Comparison of ENCODE assay signal across 8 cellular contexts in the genomic region with DNA sequence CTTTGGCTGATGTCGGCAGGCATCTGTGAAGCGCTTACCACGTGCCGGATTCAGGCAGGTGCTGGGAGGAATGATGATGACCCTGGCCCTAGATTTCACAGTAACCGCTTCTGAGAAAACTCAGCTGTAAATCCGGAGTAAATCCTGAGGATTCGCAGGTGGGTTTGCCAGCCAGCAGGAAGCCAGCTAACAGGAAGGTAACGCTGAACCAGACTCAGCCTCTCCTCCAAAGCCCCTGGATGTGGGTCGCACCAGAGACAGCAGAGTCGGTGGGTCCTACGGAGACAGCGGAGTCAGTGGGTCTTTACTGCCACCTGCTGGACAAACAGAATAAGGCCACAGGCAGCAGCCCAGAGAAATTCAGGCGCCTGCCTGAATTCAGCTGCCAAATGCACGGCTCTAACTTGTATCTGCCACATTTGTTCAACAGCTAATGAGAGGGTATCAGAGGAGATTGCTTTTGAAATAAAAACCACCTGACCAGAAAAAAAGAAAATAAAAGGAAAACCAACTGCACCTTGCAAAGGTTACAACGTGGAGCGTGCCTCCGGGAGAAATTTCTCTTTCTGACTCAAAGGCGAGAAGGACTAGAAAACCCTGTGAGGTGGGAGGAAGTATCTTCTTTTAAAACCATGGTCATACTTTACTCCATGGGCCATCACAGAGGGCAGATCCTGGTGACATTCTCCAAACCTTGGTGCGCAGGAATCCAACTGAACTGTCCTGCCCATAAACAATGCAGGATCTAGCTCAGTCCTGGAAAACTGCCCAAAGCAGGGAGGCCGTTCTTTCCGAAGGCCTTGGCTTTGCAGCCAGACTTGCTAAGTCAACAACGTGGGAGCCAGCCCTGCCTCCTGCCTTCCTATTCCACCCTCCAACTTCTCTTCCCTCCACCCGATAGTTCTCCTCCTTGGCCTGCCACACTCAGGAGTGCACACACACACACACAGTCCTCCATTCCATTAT. TPM values are rescaled to one million over a fixed set of nuclear protein-coding genes. Genes with fewer than 3 reads are reported as not detected.
A peak's percentile ranks its signal among the peaks of the same experiment; 100 is the strongest.
DNase-seq lines count a peak whose midpoint lies in the region; ATAC-seq, FAIRE-seq and TF ChIP-seq lines count a peak whose summit lies in the region.

No MANE protein-coding gene starts in this region.

- CTCF ChIA-PET in AG04450 (lab: Charles Lee), result interaction anchor here (0.6 to 3.3 kb wide), 49 partner anchors 10 to 482 kb away, joined by 3 to 86 read pairs (median 4); partner anchors contain the start of genes COPRS and UTP6
- CTCF ChIA-PET in activated CD4-positive, alpha-beta T cell treated with anti-CD3 and anti-CD28 coated beads, Interleukin-2, amount 10 ng/mL, durations not matched to agents 7 days and 5 days (lab: Charles Lee), result interaction anchor here (0.6 to 2.0 kb wide), 12 partner anchors 8 to 768 kb away, joined by 3 to 10 read pairs (median 4); no protein-coding TSS in a partner anchor
- CTCF ChIA-PET in HepG2 (lab: Yijun Ruan, JAX; ENCODE audit: low intra/inter-chr PET ratio, low total read pairs), result interaction anchor here (0.7 to 2.9 kb wide), 6 partner anchors 284 to 454 kb away, joined by 3 to 34 read pairs (median 4); no protein-coding TSS in a partner anchor

- TF ChIP-seq RAD21 in HepG2 (CRISPR knock-in tag; IDR thresholded peaks at IDR 0.05), result peak; percentile 98

- no TSS peak for BruUV-seq in HepG2 (replicated peaks; lab: Mats Ljungman, UMichigan)

- peak; percentile 60 for DNase-seq in AG04450 (ENCODE audit: low read depth, low spot score)
- DNase-seq in H4 (ENCODE audit: low spot score), result peak; percentile 62
- DNase-seq in NCI-H510A treated with DMSO at 0.1 percent for 48 hours (lab: John Stamatoyannopoulos, UW), result peak; percentile 77
- peak; percentile 77 for DNase-seq in activated CD4-positive, alpha-beta T cell treated with anti-CD3 and anti-CD28 coated beads, Interleukin-2, amount 10 ng/mL, durations not matched to agents 7 days and 5 days
- DNase-seq in dermis microvascular lymphatic vessel endothelial cell (ENCODE audit: low read depth in 2 of 2), result peak; percentile 76 to 88
- DNase-seq in HepG2 (ENCODE audit: low spot score), result peak; percentile 62
- DNase-seq in stimulated activated CD4-positive, alpha-beta T cell treated with anti-CD3 and anti-CD28 coated beads, Interleukin-2, amount 100 ng/mL, for 48 hours, result peak; percentile 58 to 64

- no peaks in the 10 kb centered on the region for H4K20me1 ChIP-seq in HepG2 (ENCODE audit: insufficient read depth, low read length)

- no peaks in the 10 kb centered on the region for H3K36me3 ChIP-seq in HepG2 (replicated peaks in 1 of 2; ENCODE audit: control insufficient read depth in 1 of 2, insufficient read depth in 2 of 2, low read length in 2 of 2)

- no peaks in the 10 kb centered on the region for H3K9me3 Mint-ChIP-seq in activated CD4-positive, alpha-beta T cell treated with anti-CD3 and anti-CD28 coated beads, Interleukin-2, amount 10 ng/mL, durations not matched to agents 7 days and 5 days

- H3K27ac Mint-ChIP-seq in activated CD4-positive, alpha-beta T cell treated with anti-CD3 and anti-CD28 coated beads, Interleukin-2, amount 10 ng/mL, durations not matched to agents 7 days and 5 days, result no peak overlapping the region

- H3K4me3 ChIP-seq in AG04450 (ENCODE audit: low read depth, low read length), result peak overlapping the region; percentile 39; the same call in 1 of the 2 replicates
- H3K4me3 ChIP-seq in HepG2 (replicated peaks in 1 of 3; ENCODE audit: insufficient read depth in 1 of 3, low read depth in 2 of 3, low read length in 3 of 3), result peak overlapping the region; percentile 23 to 45 (median 25); a peak in 5 of 6 replicates

- H3K4me1 ChIP-seq in HepG2 (ENCODE audit: insufficient read depth, low read length), result peaks cover 34% of the 10 kb centered on the region

- no peak overlapping the region for H3K4me3 Mint-ChIP-seq in activated CD4-positive, alpha-beta T cell treated with anti-CD3 and anti-CD28 coated beads, Interleukin-2, amount 10 ng/mL, durations not matched to agents 7 days and 5 days

- H3K27me3 ChIP-seq in AG04450 (ENCODE audit: control insufficient read depth, insufficient read depth, low read length) (no peaks in the 10 kb centered on the region), HepG2 (ENCODE audit: control insufficient read depth in 1 of 2, insufficient read depth in 2 of 2, low read length in 2 of 2) (no peaks in the 10 kb centered on the region)

- H3K79me2 ChIP-seq in HepG2 (ENCODE audit: insufficient read depth, low read length), result no peaks in the 10 kb centered on the region

- no peaks in the 10 kb centered on the region for H3K4me1 Mint-ChIP-seq in activated CD4-positive, alpha-beta T cell treated with anti-CD3 and anti-CD28 coated beads, Interleukin-2, amount 10 ng/mL, durations not matched to agents 7 days and 5 days

- FAIRE-seq in HepG2 (lab: Jason Lieb, UNC), result peak; percentile 83

- TF ChIP-seq EP300 in HepG2 (IDR thresholded peaks at IDR 0.05; ENCODE audit: low read depth in 2 of 2, low read length in 2 of 2) (no peak), HepG2 (CRISPR knock-in tag; IDR thresholded peaks at IDR 0.05; ENCODE audit: borderline replicate concordance) (no peak)

- intact Hi-C loops in HepG2 (cut with micrococcal nuclease; ENCODE audit: unreplicated experiment), result loop anchor here (1.0 to 5.0 kb wide), 3 partner anchors 39 to 405 kb away; no protein-coding TSS in a partner anchor

- TF ChIP-seq CTCF in AG04450 (IDR thresholded peaks at IDR 0.05; ENCODE audit: low read depth, low read length) (peak; percentile 97), HepG2 (CRISPR knock-in tag; IDR thresholded peaks at IDR 0.05) (peak; percentile 95)

- H3K4me2 ChIP-seq in HepG2 (ENCODE audit: low read depth, low read length), result peak overlapping the region; percentile 85

- TF ChIP-seq POLR2A in HepG2 (IDR thresholded peaks at IDR 0.05; ENCODE audit: insufficient read depth in 1 of 2, low read depth in 2 of 2, low read length in 2 of 2), result no peak

- H3K9me3 ChIP-seq in AG04450 (ENCODE audit: control insufficient read depth, insufficient read depth, low read length) (peaks cover 3% of the 10 kb centered on the region; the same call in 1 of the 2 replicates), HepG2 (ENCODE audit: low read length) (no peaks in the 10 kb centered on the region)

- in situ Hi-C loops in HepG2 (cut with HindIII; ENCODE audit: extremely low pct_ligation_motif_present, low pct_unique_long_range_greater_than_20kb), result loop anchor here (5.0 to 10.0 kb wide), 3 partner anchors 138 to 408 kb away; no protein-coding TSS in a partner anchor

- WGBS in HepG2 (ENCODE audit: low lambda C conversion rate), result 3% methylated on average over 21 of the region's 23 CpGs

- ATAC-seq in HepG2, result peak; percentile 96
- ATAC-seq in GM21526 (IDR thresholded peaks at IDR 0.05; ENCODE audit: low FRiP score, unreplicated experiment), result no peak

- peak overlapping the region; percentile 56 for H2AFZ ChIP-seq in HepG2 (ENCODE audit: low read length)

- H3K36me3 Mint-ChIP-seq in activated CD4-positive, alpha-beta T cell treated with anti-CD3 and anti-CD28 coated beads, Interleukin-2, amount 10 ng/mL, durations not matched to agents 7 days and 5 days (ENCODE audit: low read depth), result no peaks in the 10 kb centered on the region

- no peak overlapping the region for H3K9ac ChIP-seq in HepG2 (ENCODE audit: insufficient read depth, low read depth, low read length)

- H3K27ac ChIP-seq in AG04450 (ENCODE audit: low read depth, low read length) (peak overlapping the region; percentile 73), HepG2 (ENCODE audit: extremely low read length, insufficient read depth, low read length) (no peak overlapping the region)

- POLR2A ChIA-PET in AG04450 (lab: Yijun Ruan, JAX), result interaction anchor here (0.6 to 2.1 kb wide), 3 partner anchors 92 to 360 kb away, joined by 6 to 9 read pairs (median 6); no protein-coding TSS in a partner anchor
- POLR2A ChIA-PET in activated CD4-positive, alpha-beta T cell treated with anti-CD3 and anti-CD28 coated beads, Interleukin-2, amount 10 ng/mL, durations not matched to agents 7 days and 5 days (lab: Charles Lee), result no interaction called here
- POLR2A ChIA-PET in HepG2 (lab: Yijun Ruan, JAX), result interaction anchor here (1.0 to 2.1 kb wide), 3 partner anchors 59 to 293 kb away, joined by 3 to 5 read pairs (median 3); partner anchors contain the start of gene UTP6

- peaks cover 9% of the 10 kb centered on the region for H3K27me3 Mint-ChIP-seq in activated CD4-positive, alpha-beta T cell treated with anti-CD3 and anti-CD28 coated beads, Interleukin-2, amount 10 ng/mL, durations not matched to agents 7 days and 5 days

RNA-seq across cellular contexts. Expression of gene COPRS, which starts 16.3 kb away (rescaled TPM):
- polyA plus RNA-seq in AG04450 (2011; rRNA removed) (55.2 and 61.1 TPM in 2 replicates), HepG2 (2011; rRNA removed) (19.5 and 22.7 TPM in 2 replicates)
- polyA minus RNA-seq in AG04450 (2011; rRNA and poly(A)+ RNA removed), result 31.3 and 31.6 TPM in 2 replicates
- 137 and 156 TPM in 2 replicates for total RNA-seq in H4 (2014; rRNA removed; shearing (Covaris generic))
- 10 to 100 TPM; 15.7 to 16.9 TPM for total RNA-seq in activated CD4-positive, alpha-beta T cell treated with anti-CD3 and anti-CD28 coated beads, Interleukin-2, amount 10 ng/mL, durations not matched to agents 7 days and 5 days
- total RNA-seq in dermis microvascular lymphatic vessel endothelial cell (58.9 and 60.1 TPM in 2 replicates), HepG2 (2016; rRNA removed; fragmentation: Illumina TruSeq; extraction: Trizol) (93.8 and 98.3 TPM in 2 replicates)
- total RNA-seq in HepG2 (2016; cell fraction: cytosol; rRNA removed; fragmentation: Illumina TruSeq; extraction: Trizol; ENCODE audit: low read depth), result 118 and 126 TPM in 2 replicates
- total RNA-seq in HepG2 (2016; cell fraction: insoluble cytoplasmic fraction; rRNA removed; fragmentation: Illumina TruSeq; extraction: Trizol), result 95.1 and 104 TPM in 2 replicates
- 137 and 150 TPM in 2 replicates for total RNA-seq in HepG2 (2016; cell fraction: membrane; rRNA removed; fragmentation: Illumina TruSeq; extraction: Trizol)
- total RNA-seq in HepG2 (2016; cell fraction: nucleus; rRNA removed; fragmentation: Illumina TruSeq; extraction: Trizol), result 31.9 and 32.6 TPM in 2 replicates
- 26.8 and 28.8 TPM in 2 replicates for polyA plus RNA-seq in HepG2 (2011; cell fraction: cytosol; rRNA removed)
- polyA plus RNA-seq in HepG2 (2011; cell fraction: nucleus; rRNA removed), result 7.9 and 9.7 TPM in 2 replicates
- polyA plus RNA-seq in HepG2 (2012), result 30.5 and 39.3 TPM in 2 replicates
- 114 and 127 TPM in 2 replicates for polyA plus RNA-seq in HepG2 (2016; cell fraction: cytosol; fragmentation: Illumina TruSeq; extraction: Trizol; ENCODE audit: low read depth)
- 98.1 and 98.9 TPM in 2 replicates for polyA plus RNA-seq in HepG2 (2016; cell fraction: insoluble cytoplasmic fraction; fragmentation: Illumina TruSeq; extraction: Trizol; ENCODE audit: low read depth)
- 120 and 125 TPM in 2 replicates for polyA plus RNA-seq in HepG2 (2016; cell fraction: membrane; fragmentation: Illumina TruSeq; extraction: Trizol; ENCODE audit: low read depth)
- polyA plus RNA-seq in HepG2 (2016; cell fraction: nucleus; fragmentation: Illumina TruSeq; extraction: Trizol; ENCODE audit: insufficient read depth, low read depth), result 56.8 and 64.5 TPM in 2 replicates
- 14.1 and 34.1 TPM in 2 replicates for polyA minus RNA-seq in HepG2 (2011; rRNA and poly(A)+ RNA removed; ENCODE audit: low replicate concordance)
- 10.8 and 11.9 TPM in 2 replicates for polyA minus RNA-seq in HepG2 (2011; cell fraction: cytosol; rRNA and poly(A)+ RNA removed)
- polyA minus RNA-seq in HepG2 (2011; cell fraction: nucleus; rRNA and poly(A)+ RNA removed), result 4.9 and 5.5 TPM in 2 replicates

RNA-seq across cellular contexts. Expression of gene UTP6, which starts 58.8 kb away (rescaled TPM):
- polyA plus RNA-seq in AG04450 (2011; rRNA removed) (33.3 and 44.4 TPM in 2 replicates), HepG2 (2011; rRNA removed) (19.6 and 27.3 TPM in 2 replicates)
- 9.4 and 15.0 TPM in 2 replicates for polyA minus RNA-seq in AG04450 (2011; rRNA and poly(A)+ RNA removed)
- 36.5 and 48.2 TPM in 2 replicates for total RNA-seq in H4 (2014; rRNA removed; shearing (Covaris generic))
- total RNA-seq in activated CD4-positive, alpha-beta T cell treated with anti-CD3 and anti-CD28 coated beads, Interleukin-2, amount 10 ng/mL, durations not matched to agents 7 days and 5 days, result 10 to 100 TPM; 67.9 to 73.7 TPM
- total RNA-seq in dermis microvascular lymphatic vessel endothelial cell (16.9 and 18.7 TPM in 2 replicates), HepG2 (2016; rRNA removed; fragmentation: Illumina TruSeq; extraction: Trizol) (93.7 and 162 TPM in 2 replicates)
- total RNA-seq in HepG2 (2016; cell fraction: cytosol; rRNA removed; fragmentation: Illumina TruSeq; extraction: Trizol; ENCODE audit: low read depth), result 9.1 and 11.1 TPM in 2 replicates
- total RNA-seq in HepG2 (2016; cell fraction: insoluble cytoplasmic fraction; rRNA removed; fragmentation: Illumina TruSeq; extraction: Trizol), result 99.4 and 154 TPM in 2 replicates
- 18.3 and 28.4 TPM in 2 replicates for total RNA-seq in HepG2 (2016; cell fraction: membrane; rRNA removed; fragmentation: Illumina TruSeq; extraction: Trizol)
- total RNA-seq in HepG2 (2016; cell fraction: nucleus; rRNA removed; fragmentation: Illumina TruSeq; extraction: Trizol), result 53.4 and 68.3 TPM in 2 replicates
- polyA plus RNA-seq in HepG2 (2011; cell fraction: cytosol; rRNA removed), result 5.3 and 10.8 TPM in 2 replicates
- polyA plus RNA-seq in HepG2 (2011; cell fraction: nucleus; rRNA removed), result 10.4 and 19.6 TPM in 2 replicates
- polyA plus RNA-seq in HepG2 (2012), result 55.1 and 58.2 TPM in 2 replicates
- 10.9 and 11.2 TPM in 2 replicates for polyA plus RNA-seq in HepG2 (2016; cell fraction: cytosol; fragmentation: Illumina TruSeq; extraction: Trizol; ENCODE audit: low read depth)
- 125 and 141 TPM in 2 replicates for polyA plus RNA-seq in HepG2 (2016; cell fraction: insoluble cytoplasmic fraction; fragmentation: Illumina TruSeq; extraction: Trizol; ENCODE audit: low read depth)
- polyA plus RNA-seq in HepG2 (2016; cell fraction: membrane; fragmentation: Illumina TruSeq; extraction: Trizol; ENCODE audit: low read depth), result 11.9 and 16.3 TPM in 2 replicates
- 109 and 112 TPM in 2 replicates for polyA plus RNA-seq in HepG2 (2016; cell fraction: nucleus; fragmentation: Illumina TruSeq; extraction: Trizol; ENCODE audit: insufficient read depth, low read depth)
- 3.3 and 9.7 TPM in 2 replicates for polyA minus RNA-seq in HepG2 (2011; rRNA and poly(A)+ RNA removed; ENCODE audit: low replicate concordance)
- 9.6 and 15.2 TPM in 2 replicates for polyA minus RNA-seq in HepG2 (2011; cell fraction: cytosol; rRNA and poly(A)+ RNA removed)
- polyA minus RNA-seq in HepG2 (2011; cell fraction: nucleus; rRNA and poly(A)+ RNA removed), result 21.0 and 21.1 TPM in 2 replicates
